8 cellular contexts compared by ENCODE assay signal in the genomic region with DNA sequence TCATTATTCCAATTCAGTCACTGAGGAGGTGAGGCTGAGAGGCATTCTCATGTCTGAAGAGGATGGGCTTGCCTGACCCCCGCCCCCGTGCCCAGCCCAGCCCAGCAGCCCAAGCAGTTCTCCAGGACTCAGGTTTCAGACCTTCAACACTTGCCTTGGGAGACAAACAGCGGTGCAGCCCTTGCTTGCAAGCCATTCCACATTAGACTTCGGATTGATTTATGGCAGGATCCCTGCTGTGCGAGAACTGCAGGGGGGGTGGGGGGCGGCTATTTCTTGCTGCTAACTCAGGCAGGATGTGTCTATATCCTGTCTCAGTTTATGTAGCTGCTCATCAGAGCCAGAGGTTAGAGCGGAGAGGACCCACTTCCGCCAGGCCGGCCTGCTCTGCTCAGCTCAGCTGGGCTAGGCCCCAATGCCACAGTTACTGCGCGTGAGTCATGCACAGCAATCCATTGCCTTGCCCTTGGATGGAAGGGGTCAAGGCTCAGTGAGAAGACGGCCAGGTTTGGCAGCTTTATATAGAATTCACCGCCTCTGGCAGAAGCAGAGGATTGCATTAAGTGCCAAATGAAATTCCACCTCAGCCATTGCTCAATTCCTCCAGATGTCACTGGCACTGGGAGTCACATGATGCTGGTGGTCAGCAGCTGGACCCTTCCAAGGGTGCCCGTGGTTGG. TPM values are rescaled to one million over a fixed set of nuclear protein-coding genes. Genes with fewer than 3 reads are reported as not detected.
DNase-seq lines count a peak whose midpoint lies in the region; ATAC-seq and TF ChIP-seq lines count a peak whose summit lies in the region.

No MANE protein-coding gene starts in this region.

- H3K27me3 ChIP-seq in upper lobe of right lung: no peaks in the 10 kb centered on the region

- ATAC-seq in GM18520 (IDR thresholded peaks at IDR 0.05; ENCODE audit: unreplicated experiment) (peak; percentile 69), HG02938 (IDR thresholded peaks at IDR 0.05; ENCODE audit: unreplicated experiment) (peak; percentile 60), omental fat pad (ENCODE audit: low FRiP score) (peak; percentile 86), upper lobe of right lung (peak; percentile 78)

- DNase-seq in NOMO-1 treated with DMSO at 0.1 percent for 48 hours (lab: John Stamatoyannopoulos, UW; ENCODE audit: unreplicated experiment) (peak; percentile 81), fibroblast of the aortic adventitia (ENCODE audit: low read depth) (peak; percentile 99), omental fat pad (ENCODE audit: low spot score) (peak; percentile 48), upper lobe of right lung (peak; percentile 83), NCI-H1436 treated with DMSO at 0.1 percent for 48 hours (lab: John Stamatoyannopoulos, UW) (no peak)
- peak; percentile 42 to 55 for DNase-seq in activated T-helper 1 cell treated with anti-CD3 and anti-CD28 coated beads, Interleukin-2, amount 50 U/mL, for 16 hours (ENCODE audit: low read depth in 1 of 2, low spot score in 1 of 2)

- TF ChIP-seq CTCF in fibroblast of the aortic adventitia (IDR thresholded peaks at IDR 0.05; ENCODE audit: insufficient read depth, low read length): peak; percentile 22
- no peak for TF ChIP-seq CTCF in omental fat pad (IDR thresholded peaks at IDR 0.05)
- peak; percentile 20 for TF ChIP-seq CTCF in upper lobe of right lung (IDR thresholded peaks at IDR 0.05)

- no peaks in the 10 kb centered on the region for H3K36me3 ChIP-seq in upper lobe of right lung

- H3K4me3 ChIP-seq in fibroblast of the aortic adventitia (ENCODE audit: low read depth, low read length) (peak overlapping the region; percentile 87), upper lobe of right lung (peak overlapping the region; percentile 72)

- H3K9me3 ChIP-seq in upper lobe of right lung: no peaks in the 10 kb centered on the region

- H3K27ac ChIP-seq in upper lobe of right lung: peak overlapping the region; percentile 91

- intact Hi-C loops in upper lobe of right lung (cut with DNase I): no loop called here

- peaks cover 59% of the 10 kb centered on the region for H3K4me1 ChIP-seq in upper lobe of right lung

RNA-seq across cellular contexts. Expression of a gene that starts 1.8 kb away (rescaled TPM):
- total RNA-seq in fibroblast of the aortic adventitia (ENCODE audit: low replicate concordance) (38.7 and 62.7 TPM in 2 replicates), omental fat pad (100 to 1,000 TPM; 170 to 220 (median 171) TPM), upper lobe of right lung (76.7 TPM)

Comparison
In these comparisons a context has a peak if more than half of its experiments do, and no peak if none do; other contexts are left out.
1. CTCF ChIP-seq: peak in fibroblast of the aortic adventitia (single experiment) and upper lobe of right lung (single experiment); none in omental fat pad (0 of 3).
2. Peak in every context shown above with its lines, with median percentiles within 50 percentile points of each other: ATAC-seq.